27 cellular contexts compared by ENCODE assay signal in genomic region chr1:37438971-37439671, GRCh38. TPM values are rescaled to one million over a fixed set of nuclear protein-coding genes. Genes with fewer than 3 reads are reported as not detected.
A peak's percentile ranks its signal among the peaks of the same experiment; 100 is the strongest.
DNase-seq lines count a peak whose midpoint lies in the region; ATAC-seq and TF ChIP-seq lines count a peak whose summit lies in the region.
"Had no signal": no experiment of that assay in that cellular context is flagged by ENCODE, and none has a peak within 500 bp of the region (broad histone marks: within the 10 kb centered on the region; RNA-seq: fewer than 3 reads in every experiment).

No MANE protein-coding gene starts in this region.

- ATAC-seq in aorta (ENCODE audit: low FRiP score) (no peak), HG03108 (IDR thresholded peaks at IDR 0.05; ENCODE audit: unreplicated experiment) (no peak)
- ATAC-seq: activated CD4-positive, CD25-positive, alpha-beta regulatory T cell treated with anti-CD3 and anti-CD28 coated beads, Interleukin-2, amount 50 U/mL, for 24 hours; body of pancreas; left cardiac atrium; mucosa of descending colon; natural killer cell; SK-N-SH treated with all-trans-retinoic acid at 6 μM for 48 hours; stimulated activated memory B cell treated with anti-CD40 and anti-IgM and Interleukin-4, amounts not matched to agents 10 μg/mL and 1 μg/mL and 100 μg/mL, for 72 hours had no signal

- H3K27me3 ChIP-seq in aorta (ENCODE audit: control insufficient read depth in 1 of 2, insufficient read depth in 2 of 2, low read length in 1 of 2) = no peaks in the 10 kb centered on the region
- H3K27me3 ChIP-seq: BLaER1 treated with 17β-estradiol and CSF1 and Interleukin-3, amounts not matched to agents 10 nM and 100 nM; body of pancreas had no signal

- H3K27ac ChIP-seq in HEK293 (ENCODE audit: extremely low read depth, low read depth, low read length) (no peak overlapping the region), aorta (ENCODE audit: low read depth in 1 of 2, low read length in 2 of 2) (no peak overlapping the region)
- H3K27ac ChIP-seq: BLaER1 treated with 17β-estradiol and CSF1 and Interleukin-3, amounts not matched to agents 10 nM and 100 nM; body of pancreas; hepatocyte had no signal

- WGBS in aorta, 2 donors = 34 to 37% methylated on average over 3 of the region's 3 CpGs

- H3K4me3 ChIP-seq in HEK293 (ENCODE audit: low read depth, low read length) (no peak overlapping the region), aorta (ENCODE audit: low read length in 2 of 2) (no peak overlapping the region)
- H3K4me3 ChIP-seq: BLaER1 treated with 17β-estradiol and CSF1 and Interleukin-3, amounts not matched to agents 10 nM and 100 nM; body of pancreas; hepatocyte; mucosa of descending colon had no signal

- TF ChIP-seq CTCF in HEK293 (tag by site-specific recombination; IDR thresholded peaks at IDR 0.05) = no peak

- CTCF ChIA-PET in HEK293 (lab: Yijun Ruan, JAX) = interaction anchor here (0.6 to 1.1 kb wide), 4 partner anchors 14 to 401 kb away, joined by 3 to 5 read pairs (median 4); no protein-coding TSS in a partner anchor

- H3K9me3 ChIP-seq in HEK293 (ENCODE audit: control insufficient read depth, insufficient read depth, low read depth, low read length) = no peaks in the 10 kb centered on the region
- H3K9me3 ChIP-seq in aorta (ENCODE audit: control insufficient read depth, low read length) = no peaks in the 10 kb centered on the region
- H3K9me3 ChIP-seq: BLaER1 treated with 17β-estradiol and CSF1 and Interleukin-3, amounts not matched to agents 10 nM and 100 nM; body of pancreas; mucosa of descending colon had no signal

- H3K4me1 ChIP-seq in HEK293 (ENCODE audit: control insufficient read depth, insufficient read depth, low read length) (no peaks in the 10 kb centered on the region), aorta (ENCODE audit: control insufficient read depth in 1 of 2, insufficient read depth in 2 of 2, low read length in 2 of 2) (no peaks in the 10 kb centered on the region)
- H3K4me1 ChIP-seq: body of pancreas had no signal

- DNase-seq in NCI-H146 (lab: John Stamatoyannopoulos, UW) = peak; percentile 81
- peak; percentile 32 for DNase-seq in NOMO-1 treated with dmso at 0.1 percent for 144 hours (lab: John Stamatoyannopoulos, UW; ENCODE audit: unreplicated experiment)
- DNase-seq in left kidney (ENCODE audit: low read depth, low spot score) = peak; percentile 34
- DNase-seq in aorta = no peak
- no peak for DNase-seq in central memory CD4-positive, alpha-beta T cell
- DNase-seq: activated CD4-positive, alpha-beta T cell treated with anti-CD3 and anti-CD28 coated beads, Interleukin-2, amount 50 U/mL, for 4 hours; activated T-cell treated with anti-CD3 and anti-CD28 coated beads, Interleukin-2, amount 50 U/mL, for 48 hours; body of pancreas; DMS53; GDM1; HFFc6; immature natural killer cell; left cardiac atrium; mammary epithelial cell; mucosa of descending colon; natural killer cell; NCI-H2029 treated with DMSO at 0.1 percent for 48 hours; NCI-H345; Right ventricle myocardium superior; trophoblast cell had no signal

- POLR2A ChIA-PET in HEK293 (lab: Yijun Ruan, JAX) = no interaction called here

- H3K36me3 ChIP-seq in HEK293 (ENCODE audit: control insufficient read depth in 2 of 2, insufficient read depth in 1 of 2, low read length in 2 of 2) (no peaks in the 10 kb centered on the region), aorta (ENCODE audit: control insufficient read depth in 1 of 2, insufficient read depth in 2 of 2, low read length in 1 of 2) (no peaks in the 10 kb centered on the region)
- H3K36me3 ChIP-seq: BLaER1 treated with 17β-estradiol and CSF1 and Interleukin-3, amounts not matched to agents 10 nM and 100 nM had no signal

- intact Hi-C loops in aorta (cut with DNase I) = no loop called here

TF ChIP-seq in HEK293, 187 proteins besides CTCF, POLR2A, EP300 and RAD21:
- TF ChIP-seq ZNF266 (tag by site-specific recombination; IDR thresholded peaks at IDR 0.05; ENCODE audit: low read depth) (peak; percentile 59; the same call in 1 of the 2 replicates), ZNF48 (tag by site-specific recombination; IDR thresholded peaks at IDR 0.05) (no peak), ZEB2 (tag by site-specific recombination; IDR thresholded peaks at IDR 0.05) (no peak), ZNF175 (tag by site-specific recombination; IDR thresholded peaks at IDR 0.05) (no peak), ZIC2 (tag by site-specific recombination; IDR thresholded peaks at IDR 0.05) (peak; percentile 18; the same call in 1 of the 2 replicates), ZFHX2 (tag by site-specific recombination; conservative IDR thresholded peaks at IDR 0.05) (no peak), FEZF1 (tag by site-specific recombination; IDR thresholded peaks at IDR 0.05) (0 out of 2 replicates have a peak, but pooled peaks have one; percentile 33), ZNF426 (tag by site-specific recombination; IDR thresholded peaks at IDR 0.05) (no peak), ZSCAN30 (tag by site-specific recombination; IDR thresholded peaks at IDR 0.05) (no peak), KLF8 (tag by site-specific recombination; IDR thresholded peaks at IDR 0.05) (no peak), ZNF214 (tag by site-specific recombination; IDR thresholded peaks at IDR 0.05; ENCODE audit: borderline replicate concordance) (no peak), ZNF571 (tag by site-specific recombination; IDR thresholded peaks at IDR 0.05) (no peak), GLIS1 (tag by site-specific recombination; IDR thresholded peaks at IDR 0.05) (peak; percentile 74), ZNF629 (tag by site-specific recombination; IDR thresholded peaks at IDR 0.05) (no peak), ZNF747 (tag by site-specific recombination; IDR thresholded peaks at IDR 0.05) (no peak), ZNF596 (tag by site-specific recombination; IDR thresholded peaks at IDR 0.05) (no peak), ZNF843 (tag by site-specific recombination; IDR thresholded peaks at IDR 0.05) (no peak), ZNF585B (tag by site-specific recombination; IDR thresholded peaks at IDR 0.05) (no peak)

RNA-seq across cellular contexts. Expression of gene ZC3H12A, which starts 35.3 kb away (rescaled TPM):
- 10 to 100 TPM in 1 of 2 donors, 1 to 10 TPM in 1; 9.0 to 26.5 TPM for total RNA-seq in aorta
- polyA plus RNA-seq in aorta = 10 to 100 TPM in 1 of 2 donors, 1 to 10 TPM in 1; 3.8 to 14.2 TPM

Comparison
In these comparisons a context has a peak if more than half of its experiments do, and no peak if none do; other contexts are left out.
1. DNase-seq: peak in NCI-H146 (single experiment), NOMO-1 treated with dmso at 0.1 percent for 144 hours (single experiment) and left kidney (single experiment); none in aorta (0 of 2) and central memory CD4-positive, alpha-beta T cell (single experiment).